8 cellular contexts compared by ENCODE assay signal in the genomic region with DNA sequence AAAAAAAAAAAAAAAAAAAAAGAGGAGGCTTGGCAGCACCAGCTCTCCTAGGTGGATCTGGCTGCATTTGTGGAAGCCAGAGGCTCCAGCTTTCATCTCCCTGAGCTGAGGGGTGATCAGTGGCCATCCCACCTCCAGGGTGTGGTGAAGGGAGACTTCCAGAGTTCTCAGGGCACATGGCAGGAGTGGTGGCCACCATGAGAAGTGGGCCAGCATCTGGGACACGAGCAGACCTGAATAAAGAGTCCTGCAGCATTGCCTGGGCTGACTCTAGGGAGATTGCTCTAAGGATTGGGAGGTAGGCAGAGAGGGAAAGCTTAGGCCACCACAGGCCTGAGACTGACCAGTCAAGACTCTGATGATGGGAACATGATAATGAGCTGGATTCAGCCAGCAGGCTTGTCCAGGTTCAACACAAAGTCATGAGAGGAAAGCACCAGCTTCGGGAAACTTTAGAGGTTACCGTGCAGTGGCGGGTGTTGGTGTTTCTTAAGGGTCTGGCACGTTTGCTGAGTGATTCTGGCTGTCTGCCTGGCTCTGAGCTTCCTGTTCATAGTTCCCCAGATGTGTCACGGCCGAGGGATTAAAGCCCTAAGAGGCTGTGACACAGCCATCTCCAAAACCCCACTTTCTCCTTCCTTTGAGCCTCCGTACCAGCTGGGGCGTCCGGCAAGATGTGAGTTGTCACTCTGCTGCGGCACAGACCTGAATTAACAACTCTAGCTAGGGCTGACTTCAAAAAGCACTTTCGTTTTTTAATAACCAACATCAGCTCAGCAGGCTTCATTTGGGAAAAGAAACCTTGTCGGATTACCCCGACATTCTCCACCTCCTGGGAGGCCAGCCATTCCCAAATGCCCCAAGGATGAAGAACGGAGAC. TPM values are rescaled to one million over a fixed set of nuclear protein-coding genes. Genes with fewer than 3 reads are reported as not detected.
DNase-seq lines count a peak whose midpoint lies in the region; ATAC-seq and TF ChIP-seq lines count a peak whose summit lies in the region.

No MANE protein-coding gene starts in this region.

- no peaks in the 10 kb centered on the region for H3K27me3 ChIP-seq in CD4-positive, alpha-beta memory T cell (ENCODE audit: insufficient read depth, low read length)
- H3K27me3 ChIP-seq in foreskin keratinocyte = no peaks in the 10 kb centered on the region
- no peaks in the 10 kb centered on the region for H3K27me3 ChIP-seq in smooth muscle cell (ENCODE audit: low read depth)

- H3F3A ChIP-seq in smooth muscle cell (ENCODE audit: low read depth) = peaks cover 17% of the 10 kb centered on the region

- H3K27ac ChIP-seq in CD4-positive, alpha-beta memory T cell (ENCODE audit: low read depth, low read length) = no peak overlapping the region
- peak overlapping the region; percentile 3 for H3K27ac ChIP-seq in foreskin keratinocyte
- H3K27ac ChIP-seq in smooth muscle cell (ENCODE audit: low read depth) = peak overlapping the region; percentile 74

- peak overlapping the region; percentile 22 for H2AFZ ChIP-seq in smooth muscle cell (ENCODE audit: low read depth)

- H3K4me2 ChIP-seq in smooth muscle cell = peak overlapping the region; percentile 81

- POLR2A ChIA-PET in CD4-positive, alpha-beta memory T cell (lab: Charles Lee; ENCODE audit: partially characterized antibody) = interaction anchor here (0.6 to 1.6 kb wide), 2 partner anchors 21 to 35 kb away, joined by 3 to 6 read pairs; no protein-coding TSS in a partner anchor

- peaks cover 0 to 2% (median 0%) of the 10 kb centered on the region in 8 donors for H3K9me3 Mint-ChIP-seq in CD4-positive, alpha-beta memory T cell
- H3K9me3 Mint-ChIP-seq in activated T-cell treated with anti-CD3 and anti-CD28 coated beads, Interleukin-2, amount 50 U/mL, for 24 hours = peaks cover 3% of the 10 kb centered on the region

- H3K4me1 ChIP-seq in CD4-positive, alpha-beta memory T cell (ENCODE audit: insufficient read depth, low read length) = peaks cover 10% of the 10 kb centered on the region
- H3K4me1 ChIP-seq in foreskin keratinocyte (peaks cover 12% of the 10 kb centered on the region), smooth muscle cell (ENCODE audit: low read depth) (no peaks in the 10 kb centered on the region)

- peaks cover 12 to 17% (median 14%) of the 10 kb centered on the region in 4 donors for H3K4me1 Mint-ChIP-seq in CD4-positive, alpha-beta memory T cell
- H3K4me1 Mint-ChIP-seq in activated T-cell treated with anti-CD3 and anti-CD28 coated beads, Interleukin-2, amount 50 U/mL, for 24 hours (ENCODE audit: low read depth) = peaks cover 60% of the 10 kb centered on the region

- peak overlapping the region; percentile 35 for H3K9ac ChIP-seq in smooth muscle cell (ENCODE audit: low read depth)

- peak in 4 of 5 donors; percentile 7 to 42 (median 23) for DNase-seq in CD4-positive, alpha-beta memory T cell
- DNase-seq in LoVo (ENCODE audit: low spot score) (peak; percentile 14), foreskin keratinocyte (peak in 1 of 2 donors; percentile 55), smooth muscle cell (lab: John Stamatoyannopoulos, UW; ENCODE audit: unreplicated experiment) (peak; percentile 18), SHP77 treated with DMSO at 0.1 percent for 48 hours (lab: John Stamatoyannopoulos, UW) (no peak)
- DNase-seq in activated T-cell treated with anti-CD3 and anti-CD28 coated beads, Interleukin-2, amount 50 U/mL, for 24 hours = peak; percentile 80
- no peak for DNase-seq in NK-92 treated with Interleukin-12 subunit alpha and Interleukin-12 subunit beta, amount 100 ng/mL, for 24 hours (lab: John Stamatoyannopoulos, UW)

- H3K27me3 Mint-ChIP-seq in CD4-positive, alpha-beta memory T cell = peaks cover 0 to 3% of the 10 kb centered on the region in 2 donors
- peaks cover 3% of the 10 kb centered on the region for H3K27me3 Mint-ChIP-seq in activated T-cell treated with anti-CD3 and anti-CD28 coated beads, Interleukin-2, amount 50 U/mL, for 24 hours

- intact Hi-C loops in CD4-positive, alpha-beta memory T cell (cut with micrococcal nuclease) = no loop called here

- TF ChIP-seq CTCF in foreskin keratinocyte (conservative IDR thresholded peaks at IDR 0.05) (no peak), smooth muscle cell (IDR thresholded peaks at IDR 0.05; ENCODE audit: borderline replicate concordance, insufficient read depth, poor library complexity, severe bottlenecking) (no peak)

- H3K4me3 ChIP-seq in CD4-positive, alpha-beta memory T cell (ENCODE audit: low read length in 2 of 2) = peak overlapping the region; percentile 3 to 34
- H3K4me3 ChIP-seq in smooth muscle cell = peak overlapping the region; percentile 48

- 22% methylated on average over 15 of the region's 15 CpGs for WGBS in smooth muscle cell (ENCODE audit: low lambda C conversion rate)

- peak overlapping the region; percentile 81 to 93 (median 86) for H3K4me3 Mint-ChIP-seq in CD4-positive, alpha-beta memory T cell
- peak overlapping the region; percentile 82 for H3K4me3 Mint-ChIP-seq in activated T-cell treated with anti-CD3 and anti-CD28 coated beads, Interleukin-2, amount 50 U/mL, for 24 hours

- H4K20me1 ChIP-seq in smooth muscle cell (ENCODE audit: low read depth) = no peaks in the 10 kb centered on the region

- no peaks in the 10 kb centered on the region for H3K9me3 ChIP-seq in CD4-positive, alpha-beta memory T cell (ENCODE audit: control insufficient read depth in 1 of 2, low read length in 2 of 2)
- no peaks in the 10 kb centered on the region for H3K9me3 ChIP-seq in smooth muscle cell (replicated peaks; ENCODE audit: low read depth)

- H3K79me2 ChIP-seq in smooth muscle cell (ENCODE audit: low read depth) = peaks cover 4% of the 10 kb centered on the region

- CTCF ChIA-PET in CD4-positive, alpha-beta memory T cell (lab: Charles Lee; ENCODE audit: partially characterized antibody) = interaction anchor here (0.8 to 1.2 kb wide), 2 partner anchors 84 to 98 kb away, joined by 3 read pairs; no protein-coding TSS in a partner anchor

- peak overlapping the region in 6 of 7 donors; percentile 1 to 91 (median 80) for H3K27ac Mint-ChIP-seq in CD4-positive, alpha-beta memory T cell
- peak overlapping the region; percentile 90 for H3K27ac Mint-ChIP-seq in activated T-cell treated with anti-CD3 and anti-CD28 coated beads, Interleukin-2, amount 50 U/mL, for 24 hours

- no peaks in the 10 kb centered on the region for H3K36me3 ChIP-seq in CD4-positive, alpha-beta memory T cell (ENCODE audit: insufficient read depth, low read length)
- H3K36me3 ChIP-seq in smooth muscle cell (ENCODE audit: low read depth) = no peaks in the 10 kb centered on the region

- ATAC-seq in GM21576 (IDR thresholded peaks at IDR 0.05; ENCODE audit: unreplicated experiment) (peak; percentile 86), foreskin keratinocyte (peak; percentile 65)

- no peaks in the 10 kb centered on the region for H3K36me3 Mint-ChIP-seq in CD4-positive, alpha-beta memory T cell
- H3K36me3 Mint-ChIP-seq in activated T-cell treated with anti-CD3 and anti-CD28 coated beads, Interleukin-2, amount 50 U/mL, for 24 hours (ENCODE audit: low read depth) = no peaks in the 10 kb centered on the region

RNA-seq across cellular contexts. Expression of gene IL1R1, which starts 38.3 kb away (rescaled TPM):
- total RNA-seq in CD4-positive, alpha-beta memory T cell = 1 to 10 TPM in 1 of 2 experiments, under 1 TPM in 1; 0.86 to 1.0 TPM
- polyA plus RNA-seq in CD4-positive, alpha-beta memory T cell = 1 to 10 TPM; 1.2 to 2.6 TPM
- total RNA-seq in foreskin keratinocyte = 3.6 and 4.2 TPM in 2 replicates
- 1.6 and 2.5 TPM in 2 replicates for polyA plus RNA-seq in foreskin keratinocyte
- 32.4 and 36.6 TPM in 2 replicates for total RNA-seq in smooth muscle cell
- 20.0 and 26.8 TPM in 2 replicates for polyA plus RNA-seq in smooth muscle cell

Comparison
In these comparisons a context has a peak if more than half of its experiments do, and no peak if none do; other contexts are left out.
1. DNase-seq: peak in CD4-positive, alpha-beta memory T cell (4 of 5), LoVo (single experiment), activated T-cell treated with anti-CD3 and anti-CD28 coated beads, Interleukin-2, amount 50 U/mL, for 24 hours (single experiment) and smooth muscle cell (single experiment); none in NK-92 treated with Interleukin-12 subunit alpha and Interleukin-12 subunit beta, amount 100 ng/mL, for 24 hours (single experiment) and SHP77 treated with DMSO at 0.1 percent for 48 hours (single experiment).